8 cellular contexts compared by ENCODE assay signal in genomic region chr1:73674945-73675561, GRCh38.
DNase-seq lines count a peak whose midpoint lies in the region; ATAC-seq, FAIRE-seq and TF ChIP-seq lines count a peak whose summit lies in the region.

No MANE protein-coding gene starts in this region.

- H3K36me3 Mint-ChIP-seq in activated naive CD8-positive, alpha-beta T cell treated with anti-CD3 and anti-CD28 coated beads, Interleukin-2, amount 50 U/mL, for 24 hours (ENCODE audit: low read depth) = no peaks in the 10 kb centered on the region

- no peak for TF ChIP-seq POLR2A in GM12891 (IDR thresholded peaks at IDR 0.05; ENCODE audit: low read depth, low read length)

- no peaks in the 10 kb centered on the region for H3K4me1 Mint-ChIP-seq in activated naive CD8-positive, alpha-beta T cell treated with anti-CD3 and anti-CD28 coated beads, Interleukin-2, amount 50 U/mL, for 24 hours

- peaks cover 16% of the 10 kb centered on the region for H3K4me1 ChIP-seq in neuron (ENCODE audit: insufficient read depth, low read length)

- ATAC-seq in HG02938 (IDR thresholded peaks at IDR 0.05; ENCODE audit: unreplicated experiment) = peak; percentile 76
- no peak for ATAC-seq in activated naive CD8-positive, alpha-beta T cell treated with anti-CD3 and anti-CD28 coated beads, Interleukin-2, amount 50 U/mL, for 24 hours

- H3K27me3 Mint-ChIP-seq in activated naive CD8-positive, alpha-beta T cell treated with anti-CD3 and anti-CD28 coated beads, Interleukin-2, amount 50 U/mL, for 24 hours = no peaks in the 10 kb centered on the region

- no peaks in the 10 kb centered on the region for H3K36me3 ChIP-seq in neuron (ENCODE audit: insufficient read depth, low read length)

- peaks cover 2% of the 10 kb centered on the region for H3K9me3 Mint-ChIP-seq in activated naive CD8-positive, alpha-beta T cell treated with anti-CD3 and anti-CD28 coated beads, Interleukin-2, amount 50 U/mL, for 24 hours

- no peak overlapping the region for H3K4me3 Mint-ChIP-seq in activated naive CD8-positive, alpha-beta T cell treated with anti-CD3 and anti-CD28 coated beads, Interleukin-2, amount 50 U/mL, for 24 hours

- H3K27ac Mint-ChIP-seq in activated naive CD8-positive, alpha-beta T cell treated with anti-CD3 and anti-CD28 coated beads, Interleukin-2, amount 50 U/mL, for 24 hours = no peak overlapping the region

- FAIRE-seq in GM12891 (lab: Jason Lieb, UNC) = peak; percentile 72

- no peak for DNase-seq in GM12891 (ENCODE audit: insufficient read length, low spot score)
- DNase-seq in NCI-H345 treated with DMSO at 0.1 percent for 48 hours (lab: John Stamatoyannopoulos, UW; ENCODE audit: unreplicated experiment) = peak; percentile 53
- peak; percentile 23 for DNase-seq in cerebellum (ENCODE audit: low spot score)
- no peak for DNase-seq in NCI-H2227 (lab: John Stamatoyannopoulos, UW; ENCODE audit: unreplicated experiment)
- no peak for DNase-seq in NCI-H128 (lab: John Stamatoyannopoulos, UW; ENCODE audit: unreplicated experiment)
- no peak for DNase-seq in activated naive CD8-positive, alpha-beta T cell treated with anti-CD3 and anti-CD28 coated beads, Interleukin-2, amount 50 U/mL, for 24 hours

- H3K27me3 ChIP-seq in neuron (ENCODE audit: insufficient read depth, low read length) = no peaks in the 10 kb centered on the region

- H3K9me3 ChIP-seq in neuron (ENCODE audit: low read length) = no peaks in the 10 kb centered on the region

- H2AFZ ChIP-seq in neuron (ENCODE audit: low read depth, low read length) = peak overlapping the region; percentile 94

- no peak overlapping the region for H3K4me3 ChIP-seq in neuron (ENCODE audit: low read length)

TF ChIP-seq in GM12891, 5 proteins besides CTCF, POLR2A, EP300 and RAD21:
- TF ChIP-seq SPI1 (IDR thresholded peaks at IDR 0.05; ENCODE audit: low read depth, low read length) (no peak), POU2F2 (IDR thresholded peaks at IDR 0.05; ENCODE audit: low read depth, low read length) (no peak), POLR2AphosphoS5 (IDR thresholded peaks at IDR 0.05; ENCODE audit: low read depth, low read length) (no peak), PAX5 (IDR thresholded peaks at IDR 0.05; ENCODE audit: insufficient read depth, low read length, severe bottlenecking) (no peak), TAF1 (IDR thresholded peaks at IDR 0.05; ENCODE audit: low read depth, low read length) (no peak)

Comparison
In these comparisons a context has a peak if more than half of its experiments do, and no peak if none do; other contexts are left out.
1. DNase-seq: peak in NCI-H345 treated with DMSO at 0.1 percent for 48 hours (single experiment) and cerebellum (single experiment); none in GM12891 (single experiment), NCI-H2227 (single experiment), NCI-H128 (single experiment) and activated naive CD8-positive, alpha-beta T cell treated with anti-CD3 and anti-CD28 coated beads, Interleukin-2, amount 50 U/mL, for 24 hours (single experiment).